In the genomic region with DNA sequence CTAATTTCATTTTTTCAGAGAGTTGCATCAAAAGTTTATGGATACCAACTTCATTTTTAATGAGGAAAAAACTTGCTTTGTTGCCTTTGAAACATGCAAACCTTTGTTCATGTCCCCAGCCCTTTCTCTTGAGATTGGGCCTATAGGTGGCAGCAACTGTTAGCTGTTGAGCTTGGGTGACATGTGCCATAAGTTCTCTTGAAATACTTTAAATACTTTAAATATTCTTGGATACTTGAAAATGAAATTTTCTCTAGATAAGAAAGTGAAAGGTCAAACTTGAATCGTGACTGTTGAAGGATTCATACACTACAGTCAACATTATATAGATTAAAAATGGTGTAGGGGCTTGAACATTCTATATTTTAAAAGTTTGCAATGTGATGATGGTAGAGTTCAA, we compare ENCODE assay signal across 8 cellular contexts.
DNase-seq lines count a peak whose midpoint lies in the region; ATAC-seq and TF ChIP-seq lines count a peak whose summit lies in the region.

No MANE protein-coding gene starts in this region.

- peaks cover 8% of the 10 kb centered on the region for H3K36me3 Mint-ChIP-seq in mesothelial cell of epicardium
- no peaks in the 10 kb centered on the region for H3K36me3 Mint-ChIP-seq in activated CD4-positive, alpha-beta memory T cell treated with anti-CD3 and anti-CD28 coated beads, Interleukin-2, amount 10 ng/mL, durations not matched to agents 7 days and 5 days (ENCODE audit: low read depth)

- CTCF ChIA-PET in activated CD4-positive, alpha-beta memory T cell treated with anti-CD3 and anti-CD28 coated beads, Interleukin-2, amount 10 ng/mL, durations not matched to agents 7 days and 5 days (lab: Charles Lee), result no interaction called here

- DNase-seq in AG09319 (ENCODE audit: extremely low read depth, low read depth), result peak; percentile 49
- peak; percentile 48 for DNase-seq in NCI-H748 (lab: John Stamatoyannopoulos, UW; ENCODE audit: unreplicated experiment)
- DNase-seq in coronary artery (ENCODE audit: low spot score), result no peak
- no peak for DNase-seq in mesothelial cell of epicardium (ENCODE audit: low spot score in 2 of 2, unreplicated experiment in 2 of 2)
- DNase-seq in stimulated activated CD4-positive, alpha-beta T cell treated with anti-CD3 and anti-CD28 coated beads, Interleukin-4, amount 100 ng/mL, for 24 hours, result no peak
- no peak for DNase-seq in NCI-H510A treated with DMSO at 0.1 percent for 48 hours (lab: John Stamatoyannopoulos, UW)
- DNase-seq in activated CD4-positive, alpha-beta memory T cell treated with anti-CD3 and anti-CD28 coated beads, Interleukin-2, amount 10 ng/mL, durations not matched to agents 7 days and 5 days, result no peak

- no peak overlapping the region for H3K27ac ChIP-seq in coronary artery

- H3K27me3 Mint-ChIP-seq in mesothelial cell of epicardium (ENCODE audit: low read depth), result no peaks in the 10 kb centered on the region
- no peaks in the 10 kb centered on the region for H3K27me3 Mint-ChIP-seq in activated CD4-positive, alpha-beta memory T cell treated with anti-CD3 and anti-CD28 coated beads, Interleukin-2, amount 10 ng/mL, durations not matched to agents 7 days and 5 days

- H3K4me3 ChIP-seq in coronary artery, result no peak overlapping the region

- POLR2A ChIA-PET in activated CD4-positive, alpha-beta memory T cell treated with anti-CD3 and anti-CD28 coated beads, Interleukin-2, amount 10 ng/mL, durations not matched to agents 7 days and 5 days (lab: Charles Lee), result no interaction called here

- peak; percentile 53 for ATAC-seq in GM19397 (IDR thresholded peaks at IDR 0.05; ENCODE audit: unreplicated experiment)

- H3K4me3 Mint-ChIP-seq in mesothelial cell of epicardium, result no peak overlapping the region
- no peak overlapping the region for H3K4me3 Mint-ChIP-seq in activated CD4-positive, alpha-beta memory T cell treated with anti-CD3 and anti-CD28 coated beads, Interleukin-2, amount 10 ng/mL, durations not matched to agents 7 days and 5 days

- peaks cover 48% of the 10 kb centered on the region for H3K4me1 Mint-ChIP-seq in mesothelial cell of epicardium
- no peaks in the 10 kb centered on the region for H3K4me1 Mint-ChIP-seq in activated CD4-positive, alpha-beta memory T cell treated with anti-CD3 and anti-CD28 coated beads, Interleukin-2, amount 10 ng/mL, durations not matched to agents 7 days and 5 days

- H3K9me3 Mint-ChIP-seq in mesothelial cell of epicardium, result peaks cover 8% of the 10 kb centered on the region
- no peaks in the 10 kb centered on the region for H3K9me3 Mint-ChIP-seq in activated CD4-positive, alpha-beta memory T cell treated with anti-CD3 and anti-CD28 coated beads, Interleukin-2, amount 10 ng/mL, durations not matched to agents 7 days and 5 days

- H3K27ac Mint-ChIP-seq in mesothelial cell of epicardium, result peak overlapping the region; percentile 69
- H3K27ac Mint-ChIP-seq in activated CD4-positive, alpha-beta memory T cell treated with anti-CD3 and anti-CD28 coated beads, Interleukin-2, amount 10 ng/mL, durations not matched to agents 7 days and 5 days, result no peak overlapping the region

- TF ChIP-seq CTCF in AG09319 (IDR thresholded peaks at IDR 0.05; ENCODE audit: low read depth, low read length) (peak; percentile 72), coronary artery (IDR thresholded peaks at IDR 0.05) (peak; percentile 27), mesothelial cell of epicardium (IDR thresholded peaks at IDR 0.05; ENCODE audit: unreplicated experiment) (no peak)

Comparison
In these comparisons a context has a peak if more than half of its experiments do, and no peak if none do; other contexts are left out.
1. DNase-seq: peak in AG09319 (single experiment) and NCI-H748 (single experiment); none in coronary artery (single experiment), mesothelial cell of epicardium (0 of 2), stimulated activated CD4-positive, alpha-beta T cell treated with anti-CD3 and anti-CD28 coated beads, Interleukin-4, amount 100 ng/mL, for 24 hours (single experiment), NCI-H510A treated with DMSO at 0.1 percent for 48 hours (single experiment) and activated CD4-positive, alpha-beta memory T cell treated with anti-CD3 and anti-CD28 coated beads, Interleukin-2, amount 10 ng/mL, durations not matched to agents 7 days and 5 days (single experiment).